Comparison of ENCODE assay signal across 12 cellular contexts in the genomic region with DNA sequence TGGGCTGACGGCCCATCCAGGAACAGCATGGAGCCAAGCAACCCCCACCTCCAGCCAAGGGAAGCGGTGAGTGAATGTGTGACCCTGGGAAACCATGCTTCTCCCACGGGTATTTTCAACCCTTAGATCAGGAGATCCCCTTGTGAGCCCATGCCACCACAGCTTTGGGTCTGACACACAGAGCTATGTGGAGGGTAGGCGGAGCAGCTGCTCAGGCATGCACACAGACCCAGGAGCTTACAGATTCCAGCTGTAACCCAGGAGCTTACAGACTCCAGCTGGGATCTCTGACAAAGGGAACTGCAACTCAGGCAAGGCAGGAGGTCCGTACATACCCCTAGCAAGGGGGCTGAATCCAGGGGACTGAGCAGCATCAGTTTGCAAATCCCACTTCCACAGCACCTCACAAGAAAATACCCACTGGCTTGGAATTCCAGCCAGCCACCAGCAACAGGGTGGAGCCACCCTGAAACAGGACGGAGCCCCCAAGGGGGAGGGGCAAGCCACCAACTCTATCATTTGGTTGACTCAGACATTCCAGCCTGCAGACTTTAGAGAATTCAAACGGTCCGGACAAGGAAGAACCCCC. TPM values are rescaled to one million over a fixed set of nuclear protein-coding genes. Genes with fewer than 3 reads are reported as not detected.
DNase-seq lines count a peak whose midpoint lies in the region; ATAC-seq and TF ChIP-seq lines count a peak whose summit lies in the region.
"Had no signal": no experiment of that assay in that cellular context is flagged by ENCODE, and none has a peak within 500 bp of the region (broad histone marks: within the 10 kb centered on the region; RNA-seq: fewer than 3 reads in every experiment).

No MANE protein-coding gene starts in this region.

- DNase-seq in M059J (ENCODE audit: low read depth) (peak; percentile 64), glomerular visceral epithelial cell (ENCODE audit: extremely low spot score) (peak; percentile 66), NCI-H187 (lab: John Stamatoyannopoulos, UW) (no peak), MM.1S (no peak)
- DNase-seq in effector memory CD4-positive, alpha-beta T cell = no peak
- DNase-seq in activated CD4-positive, alpha-beta T cell treated with anti-CD3 and anti-CD28 coated beads, Interleukin-2, amount 10 ng/mL, durations not matched to agents 24 days and 14 days = no peak
- DNase-seq: MV-4-11; Peyer's patch; stimulated activated CD4-positive, alpha-beta T cell treated with anti-CD3 and anti-CD28 coated beads, Interleukin-2, amount 100 ng/mL, for 24 hours had no signal

- H3K79me2 ChIP-seq in MM.1S (ENCODE audit: low read length) = no peaks in the 10 kb centered on the region

- H3K9me3 ChIP-seq in skeletal muscle satellite cell (replicated peaks; ENCODE audit: low read length) = no peaks in the 10 kb centered on the region
- no peaks in the 10 kb centered on the region for H3K9me3 ChIP-seq in effector memory CD4-positive, alpha-beta T cell (ENCODE audit: control insufficient read depth, low read length)
- no peaks in the 10 kb centered on the region for H3K9me3 ChIP-seq in MM.1S (replicated peaks; ENCODE audit: insufficient read depth, low read length)
- H3K9me3 ChIP-seq: Peyer's patch had no signal

- H3K4me2 ChIP-seq in skeletal muscle satellite cell (ENCODE audit: low read length) (peak overlapping the region; percentile 58), MM.1S (ENCODE audit: low read depth, low read length) (no peak overlapping the region)

- H3K27me3 Mint-ChIP-seq in activated CD4-positive, alpha-beta T cell treated with anti-CD3 and anti-CD28 coated beads, Interleukin-2, amount 10 ng/mL, durations not matched to agents 24 days and 14 days = peaks cover 7% of the 10 kb centered on the region

- intact Hi-C loops in activated CD4-positive, alpha-beta T cell treated with anti-CD3 and anti-CD28 coated beads, Interleukin-2, amount 10 ng/mL, durations not matched to agents 24 days and 14 days (cut with micrococcal nuclease) = no loop called here

- H3K4me3 ChIP-seq in skeletal muscle satellite cell (ENCODE audit: low read length) (peak overlapping the region; percentile 52), MM.1S (ENCODE audit: low read length) (no peak overlapping the region)
- no peak overlapping the region for H3K4me3 ChIP-seq in effector memory CD4-positive, alpha-beta T cell (ENCODE audit: insufficient read depth, low read depth, low read length, poor library complexity, severe bottlenecking)
- H3K4me3 ChIP-seq: lung, Peyer's patch had no signal

- H3K9me2 ChIP-seq in MM.1S (replicated peaks; ENCODE audit: insufficient read depth, low read length) = no peaks in the 10 kb centered on the region

- H3K27me3 ChIP-seq in skeletal muscle satellite cell (ENCODE audit: control insufficient read depth, insufficient read depth, low read length) (peaks cover 19% of the 10 kb centered on the region), MM.1S (replicated peaks; ENCODE audit: insufficient read depth, low read length) (no peaks in the 10 kb centered on the region)
- no peaks in the 10 kb centered on the region for H3K27me3 ChIP-seq in effector memory CD4-positive, alpha-beta T cell (replicated peaks; ENCODE audit: control insufficient read depth, insufficient read depth, low read length, poor library complexity, severe bottlenecking)
- H3K27me3 ChIP-seq: Peyer's patch had no signal

- TF ChIP-seq CTCF in MM.1S (IDR thresholded peaks at IDR 0.05; ENCODE audit: low read length) = no peak

- no peak overlapping the region for H3K4me3 Mint-ChIP-seq in activated CD4-positive, alpha-beta T cell treated with anti-CD3 and anti-CD28 coated beads, Interleukin-2, amount 10 ng/mL, durations not matched to agents 24 days and 14 days

- H3F3A ChIP-seq in MM.1S (ENCODE audit: insufficient read depth, low read length) = no peaks in the 10 kb centered on the region

- H2AFZ ChIP-seq in MM.1S (ENCODE audit: low read length) = no peak overlapping the region

- no peak overlapping the region for H3K27ac Mint-ChIP-seq in activated CD4-positive, alpha-beta T cell treated with anti-CD3 and anti-CD28 coated beads, Interleukin-2, amount 10 ng/mL, durations not matched to agents 24 days and 14 days

- no peaks in the 10 kb centered on the region for H4K20me1 ChIP-seq in MM.1S (ENCODE audit: insufficient read depth, low read length)

- H3K4me1 Mint-ChIP-seq in activated CD4-positive, alpha-beta T cell treated with anti-CD3 and anti-CD28 coated beads, Interleukin-2, amount 10 ng/mL, durations not matched to agents 24 days and 14 days = no peaks in the 10 kb centered on the region

- H3K36me3 ChIP-seq in skeletal muscle satellite cell (ENCODE audit: insufficient read depth, low read length) = no peaks in the 10 kb centered on the region
- H3K36me3 ChIP-seq in effector memory CD4-positive, alpha-beta T cell (ENCODE audit: control insufficient read depth, insufficient read depth, low read length) = no peaks in the 10 kb centered on the region
- no peaks in the 10 kb centered on the region for H3K36me3 ChIP-seq in MM.1S (replicated peaks; ENCODE audit: insufficient read depth, low read length)
- H3K36me3 ChIP-seq: Peyer's patch had no signal

- H3K9me3 Mint-ChIP-seq in activated CD4-positive, alpha-beta T cell treated with anti-CD3 and anti-CD28 coated beads, Interleukin-2, amount 10 ng/mL, durations not matched to agents 24 days and 14 days = no peaks in the 10 kb centered on the region

- ATAC-seq in GM21723 (IDR thresholded peaks at IDR 0.05; ENCODE audit: unreplicated experiment) = peak; percentile 76

- no peak overlapping the region for H3K27ac ChIP-seq in effector memory CD4-positive, alpha-beta T cell (ENCODE audit: insufficient read depth, low read length, poor library complexity, severe bottlenecking)
- no peak overlapping the region for H3K27ac ChIP-seq in MM.1S (ENCODE audit: low read length)
- H3K27ac ChIP-seq: Peyer's patch had no signal

- no peaks in the 10 kb centered on the region for H3K36me3 Mint-ChIP-seq in activated CD4-positive, alpha-beta T cell treated with anti-CD3 and anti-CD28 coated beads, Interleukin-2, amount 10 ng/mL, durations not matched to agents 24 days and 14 days (ENCODE audit: low read depth)

- no peak overlapping the region for H3K9ac ChIP-seq in skeletal muscle satellite cell (ENCODE audit: low read depth, low read length)
- no peak overlapping the region for H3K9ac ChIP-seq in MM.1S (ENCODE audit: low read length)

- H3K4me1 ChIP-seq in skeletal muscle satellite cell (ENCODE audit: control insufficient read depth, insufficient read depth, low read length) = no peaks in the 10 kb centered on the region
- no peaks in the 10 kb centered on the region for H3K4me1 ChIP-seq in effector memory CD4-positive, alpha-beta T cell (ENCODE audit: control insufficient read depth, insufficient read depth, low read length, poor library complexity, severe bottlenecking)
- no peaks in the 10 kb centered on the region for H3K4me1 ChIP-seq in MM.1S (ENCODE audit: low read length)
- H3K4me1 ChIP-seq: Peyer's patch had no signal

RNA-seq across cellular contexts. Expression of gene RFXAP, which starts 40.8 kb away (rescaled TPM):
- 0.57 and 1.2 TPM in 2 replicates for total RNA-seq in M059J (2014; rRNA removed; shearing (Covaris generic))
- 0.66 and 1.5 TPM in 2 replicates for total RNA-seq in skeletal muscle satellite cell (2012; rRNA removed)
- 18.0 and 20.9 TPM in 2 replicates for total RNA-seq in activated CD4-positive, alpha-beta T cell treated with anti-CD3 and anti-CD28 coated beads, Interleukin-2, amount 10 ng/mL, durations not matched to agents 24 days and 14 days

Comparison
In these comparisons a context has a peak if more than half of its experiments do, and no peak if none do; other contexts are left out.
1. DNase-seq: peak in M059J (single experiment) and glomerular visceral epithelial cell (single experiment); none in effector memory CD4-positive, alpha-beta T cell (0 of 3), NCI-H187 (0 of 2), activated CD4-positive, alpha-beta T cell treated with anti-CD3 and anti-CD28 coated beads, Interleukin-2, amount 10 ng/mL, durations not matched to agents 24 days and 14 days (single experiment) and MM.1S (single experiment).